23 cellular contexts compared by ENCODE assay signal in genomic region chr6:118168421-118168820, GRCh38.
"Had no signal": no experiment of that assay in that cellular context is flagged by ENCODE, and none has a peak within 500 bp of the region (broad histone marks: within the 10 kb centered on the region; RNA-seq: fewer than 3 reads in every experiment).

No MANE protein-coding gene starts in this region.

- H3K36me3 ChIP-seq: SJSA1, WERI-Rb-1 had no signal

- H3K9me3 ChIP-seq: SJSA1 had no signal

- DNase-seq: activated CD4-positive, alpha-beta T cell treated with anti-CD3 and anti-CD28 coated beads for 36 hours; activated CD4-positive, alpha-beta T cell treated with anti-CD3 and anti-CD28 coated beads, Interleukin-2, amount 50 U/mL, for 1 hour; activated CD8-positive, alpha-beta memory T cell treated with anti-CD3 and anti-CD28 coated beads, Interleukin-2, amount 50 U/mL, for 4 hours; activated CD8-positive, alpha-beta T cell treated with anti-CD3 and anti-CD28 coated beads for 36 hours; activated T-cell treated with anti-CD3 and anti-CD28 coated beads, Interleukin-2, amount 50 U/mL, for 72 hours; aorta; central memory CD4-positive, alpha-beta T cell; Karpas-422; NCI-H1048; NCI-H146; NCI-H187 treated with DMSO at 0.1 percent for 48 hours; NCI-H2081 treated with DMSO at 0.1 percent for 48 hours; NCI-H2171; NCI-H345; NCI-H510A; NCI-H526 treated with DMSO at 0.1 percent for 48 hours; NCI-H82; PC-3; SHP77; WERI-Rb-1 had no signal

- ATAC-seq: activated CD4-positive, alpha-beta T cell treated with anti-CD3 and anti-CD28 coated beads for 36 hours; activated CD8-positive, alpha-beta T cell treated with anti-CD3 and anti-CD28 coated beads for 36 hours; activated T-cell treated with anti-CD3 and anti-CD28 coated beads, Interleukin-2, amount 50 U/mL, for 72 hours; PC-3; SK-N-SH treated with all-trans-retinoic acid at 6 μM for 48 hours had no signal

- H3K4me3 ChIP-seq: coronary artery, SJSA1 had no signal

- H3K27ac ChIP-seq: coronary artery, SJSA1, WERI-Rb-1 had no signal

- H3K4me1 ChIP-seq: SJSA1 had no signal
